Comparison of ENCODE assay signal across 5 cellular contexts in genomic region chr3:160204396-160205011, GRCh38. TPM values are rescaled to one million over a fixed set of nuclear protein-coding genes. Genes with fewer than 3 reads are reported as not detected.
"Had no signal": no experiment of that assay in that cellular context is flagged by ENCODE, and none has a peak within 500 bp of the region (broad histone marks: within the 10 kb centered on the region; RNA-seq: fewer than 3 reads in every experiment).

No MANE protein-coding gene starts in this region.

RNA-seq across cellular contexts. Expression of gene C3orf80, which starts 20.7 kb away (rescaled TPM):
- total RNA-seq: activated B cell treated with CpG ODN at 0.5 μM for 24 hours, lung microvascular endothelial cell, renal cortical epithelial cell had no signal
- polyA plus RNA-seq: immature natural killer cell; naive thymus-derived CD4-positive, alpha-beta T cell had no signal
